Comparison of ENCODE assay signal across 12 cellular contexts in genomic region chr6:28659250-28659566, GRCh38.
DNase-seq lines count a peak whose midpoint lies in the region; ATAC-seq and TF ChIP-seq lines count a peak whose summit lies in the region.
"Had no signal": no experiment of that assay in that cellular context is flagged by ENCODE, and none has a peak within 500 bp of the region (broad histone marks: within the 10 kb centered on the region; RNA-seq: fewer than 3 reads in every experiment).

No MANE protein-coding gene starts in this region.

- H3K36me3 ChIP-seq in thyroid gland = no peaks in the 10 kb centered on the region

- POLR2A ChIA-PET in MCF 10A (lab: Yijun Ruan, JAX) = interaction anchor here (1.4 kb wide), 1 partner anchor 73 kb away, joined by 6 read pairs; no protein-coding TSS in a partner anchor

- H3K9me3 Mint-ChIP-seq in MCF 10A (ENCODE audit: unreplicated experiment) = no peaks in the 10 kb centered on the region
- peaks cover 0 to 12% (median 2%) of the 10 kb centered on the region in 7 donors for H3K9me3 Mint-ChIP-seq in naive B cell

- intact Hi-C loops in MCF 10A (cut with micrococcal nuclease) (loop anchor here (5.0 kb wide), 1 partner anchor 72 kb away; a partner anchor contains a TSS), thyroid gland (cut with DNase I) (no loop called here)

- H3K36me3 Mint-ChIP-seq in MCF 10A (ENCODE audit: insufficient read depth, unreplicated experiment) = peaks cover 14% of the 10 kb centered on the region
- peaks cover 0 to 9% of the 10 kb centered on the region in 2 donors for H3K36me3 Mint-ChIP-seq in naive B cell

- peaks cover 0 to 11% of the 10 kb centered on the region in 2 donors for H3K4me1 ChIP-seq in thyroid gland

- no peaks in the 10 kb centered on the region for H3K27me3 ChIP-seq in HL-60 (ENCODE audit: insufficient read depth, poor library complexity, severe bottlenecking)
- H3K27me3 ChIP-seq in thyroid gland = peaks cover 7% of the 10 kb centered on the region

- in situ Hi-C loops in ACHN (cut with HindIII; ENCODE audit: low pct_ligation_motif_present, low pct_unique_long_range_greater_than_20kb, low sequenced_read_pairs) = no loop called here

- H3K27me3 Mint-ChIP-seq in MCF 10A (ENCODE audit: insufficient read depth, unreplicated experiment) (no peaks in the 10 kb centered on the region), naive B cell (peaks cover 52 to 68% (median 56%) of the 10 kb centered on the region in 3 donors)

- 34 to 42% methylated on average over 2 of the region's 2 CpGs for WGBS in thyroid gland, 2 donors

- H3K27ac ChIP-seq in HL-60 (replicated peaks) = no peak overlapping the region
- no peak overlapping the region for H3K27ac ChIP-seq in thyroid gland
- H3K27ac ChIP-seq: skin epidermis had no signal

- DNase-seq in AG10803 (ENCODE audit: low read depth) (no peak), HL-60 (ENCODE audit: low read depth in 1 of 2, low spot score in 1 of 2) (no peak), MCF 10A (ENCODE audit: unreplicated experiment) (no peak), naive B cell (no peak), thyroid gland (no peak), NCI-H345 treated with DMSO at 0.1 percent for 48 hours (lab: John Stamatoyannopoulos, UW; ENCODE audit: unreplicated experiment) (no peak), ACHN (no peak)
- DNase-seq: DMS79, hippocampal formation, NCI-H2171 had no signal

- H3K4me3 ChIP-seq in AG10803 (ENCODE audit: low read length) = peak overlapping the region; percentile 57
- H3K4me3 ChIP-seq in HL-60 (replicated peaks; ENCODE audit: insufficient read depth, low read length) = peak overlapping the region; percentile 72
- peak overlapping the region in 1 of 3 donors; percentile 12 for H3K4me3 ChIP-seq in thyroid gland (replicated peaks in 1 of 3)

- CTCF ChIA-PET in MCF 10A (lab: Yijun Ruan, JAX) = no interaction called here

- ATAC-seq in naive B cell (ENCODE audit: low read depth in 2 of 2) = no peak
- ATAC-seq in GM19397 (IDR thresholded peaks at IDR 0.05; ENCODE audit: unreplicated experiment) = no peak

- H3K27ac Mint-ChIP-seq in MCF 10A (ENCODE audit: low read depth, unreplicated experiment) (no peak overlapping the region), naive B cell (no peak overlapping the region)

- peak overlapping the region; percentile 69 for H3K4me3 Mint-ChIP-seq in MCF 10A (ENCODE audit: unreplicated experiment)
- peak overlapping the region in 5 of 8 donors; percentile 14 to 93 (median 84) for H3K4me3 Mint-ChIP-seq in naive B cell

- TF ChIP-seq POLR2A in thyroid gland (IDR thresholded peaks at IDR 0.05) = no peak

- BruUV-seq in MCF 10A (replicated peaks; lab: Mats Ljungman, UMichigan) = no TSS peak

- H3K4me1 Mint-ChIP-seq in MCF 10A (ENCODE audit: insufficient read depth, unreplicated experiment) (peaks cover 6% of the 10 kb centered on the region), naive B cell (peaks cover 20 to 30% (median 22%) of the 10 kb centered on the region in 3 donors)

- H3K9me3 ChIP-seq in thyroid gland = no peaks in the 10 kb centered on the region

- TF ChIP-seq CTCF in AG10803 (conservative IDR thresholded peaks at IDR 0.05; ENCODE audit: low read length) (no peak), HL-60 (IDR thresholded peaks at IDR 0.05; ENCODE audit: insufficient read depth, low read length) (no peak), MCF 10A (IDR thresholded peaks at IDR 0.05; ENCODE audit: unreplicated experiment) (no peak), thyroid gland (IDR thresholded peaks at IDR 0.05) (no peak)
